In genomic region chr15:38072007-38072506, GRCh38 we compare ENCODE assay signal across 8 cellular contexts.
A peak's percentile ranks its signal among the peaks of the same experiment; 100 is the strongest.
DNase-seq lines count a peak whose midpoint lies in the region; ATAC-seq and TF ChIP-seq lines count a peak whose summit lies in the region.

No MANE protein-coding gene starts in this region.

- peak; percentile 77 for DNase-seq in DMS53 (lab: John Stamatoyannopoulos, UW)
- DNase-seq in DMS53 treated with DMSO at 0.1 percent for 48 hours (lab: John Stamatoyannopoulos, UW; ENCODE audit: unreplicated experiment): no peak
- no peak for DNase-seq in dermis blood vessel endothelial cell
- DNase-seq in NCI-H524 treated with DMSO at 0.1 percent for 48 hours (lab: John Stamatoyannopoulos, UW): no peak

- peak overlapping the region; percentile 97 for H3K9ac ChIP-seq in KMS-11
- H3K9ac ChIP-seq in mucosa of rectum (ENCODE audit: low read depth in 1 of 2, low read length in 2 of 2): peak overlapping the region; percentile 52 to 73

- H3K36me3 ChIP-seq in KMS-11 (ENCODE audit: insufficient read depth): no peaks in the 10 kb centered on the region
- no peaks in the 10 kb centered on the region for H3K36me3 ChIP-seq in mucosa of rectum (ENCODE audit: control insufficient read depth in 2 of 2, insufficient read depth in 2 of 2, low read length in 2 of 2)

- no peaks in the 10 kb centered on the region for H3K79me2 ChIP-seq in KMS-11 (ENCODE audit: insufficient read depth, low read depth)

- H3K4me3 ChIP-seq in KMS-11 (IDR thresholded peaks at IDR 0.05; ENCODE audit: insufficient read depth, low read depth, low read length): no peak overlapping the region
- peak overlapping the region; percentile 74 to 77 for H3K4me3 ChIP-seq in mucosa of rectum (ENCODE audit: low read length in 2 of 2)

- no peaks in the 10 kb centered on the region for H3K9me3 ChIP-seq in mucosa of rectum (ENCODE audit: control insufficient read depth in 2 of 2, low read length in 2 of 2)

- peak overlapping the region; percentile 96 for H2AFZ ChIP-seq in KMS-11 (ENCODE audit: low read depth)

- no peaks in the 10 kb centered on the region for H4K20me1 ChIP-seq in KMS-11 (ENCODE audit: insufficient read depth)

- peak overlapping the region; percentile 99 for H3K27ac ChIP-seq in KMS-11
- H3K27ac ChIP-seq in cingulate gyrus (ENCODE audit: low read depth, low read length): peak overlapping the region; percentile 94
- H3K27ac ChIP-seq in mucosa of rectum (ENCODE audit: low read depth in 2 of 2, low read length in 2 of 2): peak overlapping the region; percentile 92 to 94

- peak overlapping the region; percentile 98 for H3K4me2 ChIP-seq in KMS-11

- H3K27me3 ChIP-seq in KMS-11 (ENCODE audit: insufficient read depth, low read depth): no peaks in the 10 kb centered on the region
- H3K27me3 ChIP-seq in mucosa of rectum (ENCODE audit: control insufficient read depth in 2 of 2, insufficient read depth in 2 of 2, low read length in 2 of 2): no peaks in the 10 kb centered on the region

- TF ChIP-seq CTCF in KMS-11 (conservative IDR thresholded peaks at IDR 0.05; ENCODE audit: low read depth, low read length): no peak

- H3K4me1 ChIP-seq in KMS-11 (ENCODE audit: low read depth, poor library complexity, severe bottlenecking) (peaks cover 66% of the 10 kb centered on the region), mucosa of rectum (ENCODE audit: control insufficient read depth in 2 of 2, insufficient read depth in 2 of 2, low read length in 2 of 2) (peaks cover 28 to 44% of the 10 kb centered on the region in 2 donors)

- ATAC-seq in HG03025 (IDR thresholded peaks at IDR 0.05; ENCODE audit: low FRiP score, unreplicated experiment): no peak
